Comparison of ENCODE assay signal across 25 cellular contexts in the genomic region with DNA sequence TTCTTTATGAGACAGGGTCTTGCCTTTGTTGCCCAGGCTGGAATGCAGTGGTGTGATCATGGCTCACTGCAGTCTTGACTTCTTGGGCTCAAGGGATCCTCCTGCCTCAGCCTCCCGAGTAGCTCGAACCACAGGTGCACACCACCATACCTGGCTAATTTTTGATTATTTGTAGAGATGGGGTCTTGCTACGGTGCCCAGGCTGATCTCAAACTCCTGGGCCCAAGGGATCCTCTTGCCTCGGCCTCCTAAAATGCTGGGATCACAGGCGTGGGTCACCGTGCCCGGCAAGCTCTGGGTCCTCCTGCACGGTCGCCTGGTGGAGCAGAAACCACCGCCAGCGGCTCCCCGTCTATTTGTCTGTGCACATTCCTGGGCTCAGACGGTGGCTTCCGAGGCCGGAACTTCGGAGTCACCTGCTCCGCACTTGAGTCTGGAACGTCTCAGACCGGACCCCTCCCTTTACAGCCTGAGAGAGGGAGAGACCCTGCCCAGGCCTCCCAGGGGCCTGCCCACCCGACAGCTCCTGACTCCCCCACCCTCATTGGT. TPM values are rescaled to one million over a fixed set of nuclear protein-coding genes. Genes with fewer than 3 reads are reported as not detected.
"Had no signal": no experiment of that assay in that cellular context is flagged by ENCODE, and none has a peak within 500 bp of the region (broad histone marks: within the 10 kb centered on the region; RNA-seq: fewer than 3 reads in every experiment).

No MANE protein-coding gene starts in this region.

- H3K27me3 Mint-ChIP-seq: stimulated activated naive CD8-positive, alpha-beta T cell treated with anti-CD3 and anti-CD28 coated beads, Interleukin-15, amount 100 ng/mL, for 72 hours had no signal

- H3K36me3 ChIP-seq: colonic mucosa, esophagus squamous epithelium, neutrophil, sigmoid colon, tibial nerve had no signal

- H3K4me1 Mint-ChIP-seq: stimulated activated naive CD8-positive, alpha-beta T cell treated with anti-CD3 and anti-CD28 coated beads, Interleukin-15, amount 100 ng/mL, for 72 hours had no signal

- H3K9me3 ChIP-seq: colonic mucosa, esophagus squamous epithelium, neutrophil, psoas muscle, sigmoid colon, testis, tibial nerve had no signal

- H3K27ac Mint-ChIP-seq: stimulated activated naive B cell treated with anti-CD40 and anti-IgM and Interleukin-4, amounts not matched to agents 10 μg/mL and 1 μg/mL and 100 μg/mL, for 72 hours; stimulated activated naive CD8-positive, alpha-beta T cell treated with anti-CD3 and anti-CD28 coated beads, Interleukin-15, amount 100 ng/mL, for 72 hours had no signal

- H3K27me3 ChIP-seq: colonic mucosa, foreskin keratinocyte, testis had no signal

- H3K4me3 ChIP-seq: colonic mucosa, esophagus squamous epithelium, lung, psoas muscle, sigmoid colon, skin epidermis, tibial nerve had no signal

- H3K36me3 Mint-ChIP-seq: stimulated activated naive B cell treated with anti-CD40 and anti-IgM and Interleukin-4, amounts not matched to agents 10 μg/mL and 1 μg/mL and 100 μg/mL, for 72 hours had no signal

- H3K4me3 Mint-ChIP-seq: nephron progenitor cell; stimulated activated naive B cell treated with anti-CD40 and anti-IgM and Interleukin-4, amounts not matched to agents 10 μg/mL and 1 μg/mL and 100 μg/mL, for 72 hours; stimulated activated naive CD8-positive, alpha-beta T cell treated with anti-CD3 and anti-CD28 coated beads, Interleukin-15, amount 100 ng/mL, for 72 hours had no signal

- H3K9me3 Mint-ChIP-seq: nephron progenitor cell; stimulated activated naive B cell treated with anti-CD40 and anti-IgM and Interleukin-4, amounts not matched to agents 10 μg/mL and 1 μg/mL and 100 μg/mL, for 72 hours; stimulated activated naive CD8-positive, alpha-beta T cell treated with anti-CD3 and anti-CD28 coated beads, Interleukin-15, amount 100 ng/mL, for 72 hours had no signal

- H3K4me1 ChIP-seq: esophagus squamous epithelium, foreskin keratinocyte, psoas muscle, sigmoid colon, testis had no signal

- DNase-seq: colonic mucosa; dermis blood vessel endothelial cell; esophagus squamous epithelium; foreskin keratinocyte; head of caudate nucleus; hippocampal formation; left colon; left ventricle myocardium superior; mesenchymal stem cell; midbrain; nephron progenitor cell; retina; sigmoid colon; stimulated activated CD4-positive, alpha-beta T cell treated with anti-CD3 and anti-CD28 coated beads, Interleukin-2, amount 100 ng/mL, for 24 hours; stimulated activated CD4-positive, alpha-beta T cell treated with anti-CD3 and anti-CD28 coated beads, Interleukin-4, amount 100 ng/mL, for 4 hours; stimulated activated naive B cell treated with anti-CD40 and anti-IgM and Interleukin-4, amounts not matched to agents 10 μg/mL and 1 μg/mL and 100 μg/mL, for 72 hours; stimulated activated naive CD8-positive, alpha-beta T cell treated with anti-CD3 and anti-CD28 coated beads, Interleukin-15, amount 100 ng/mL, for 72 hours had no signal

- ATAC-seq: foreskin keratinocyte; left colon; left ventricle myocardium superior; psoas muscle; stimulated activated naive B cell treated with anti-CD40 and anti-IgM and Interleukin-4, amounts not matched to agents 10 μg/mL and 1 μg/mL and 100 μg/mL, for 72 hours; stimulated activated naive CD8-positive, alpha-beta T cell treated with anti-CD3 and anti-CD28 coated beads, Interleukin-15, amount 100 ng/mL, for 72 hours had no signal

- H3K27ac ChIP-seq: colonic mucosa, esophagus squamous epithelium, foreskin keratinocyte, neutrophil, psoas muscle, sigmoid colon, skin epidermis, testis, tibial nerve had no signal

RNA-seq across cellular contexts. Expression of gene EFNA2, which starts 22.2 kb away (rescaled TPM):
- total RNA-seq: dermis blood vessel endothelial cell, esophagus squamous epithelium, foreskin keratinocyte, left ventricle myocardium superior, osteoblast, psoas muscle, sigmoid colon, subcutaneous adipose tissue, tibial nerve had no signal
- polyA plus RNA-seq: foreskin keratinocyte, lung, psoas muscle had no signal
